In genomic region chrX:53281321-53281822, GRCh38 we compare ENCODE assay signal across 8 cellular contexts. TPM values are rescaled to one million over a fixed set of nuclear protein-coding genes. Genes with fewer than 3 reads are reported as not detected.
DNase-seq lines count a peak whose midpoint lies in the region; FAIRE-seq and TF ChIP-seq lines count a peak whose summit lies in the region.

IQSEC2 (minus strand) TSS chrX:53281584.

- H3K79me1 ChIP-seq in mesendoderm (ENCODE audit: low read length) = no peaks in the 10 kb centered on the region

- H3K79me2 ChIP-seq in mesendoderm (ENCODE audit: control insufficient read depth, insufficient read depth, low read length) = no peaks in the 10 kb centered on the region

- H4K8ac ChIP-seq in mesendoderm (ENCODE audit: low read depth, low read length) = no peak within 1 kb of the TSS

- H3K4me2 ChIP-seq in mesendoderm (ENCODE audit: low read length) = no peak within 1 kb of the TSS

- in situ Hi-C loops in endometrial microvascular endothelial cells (cut with HindIII; ENCODE audit: inconsistent ontology term, low pct_unique_long_range_greater_than_20kb, low sequenced_read_pairs) = no loop called here

- H3K9ac ChIP-seq in mesendoderm (ENCODE audit: low read length) = peak within 1 kb of the TSS; percentile 48

- TF ChIP-seq POLR2A in H54 (IDR thresholded peaks at IDR 0.05; ENCODE audit: low read depth, low read length) = no peak

- H3K36me3 ChIP-seq in mesendoderm (ENCODE audit: control insufficient read depth, insufficient read depth, low read length) = no peaks in the 10 kb centered on the region

- no peak within 1 kb of the TSS for H3K4me3 ChIP-seq in mesendoderm (ENCODE audit: low read length)

- no peak within 1 kb of the TSS for H2AK5ac ChIP-seq in mesendoderm (ENCODE audit: low read length)

- peak within 1 kb of the TSS; percentile 80 for H3K56ac ChIP-seq in mesendoderm (ENCODE audit: low read length)

- peak; percentile 19 for DNase-seq in H54 (ENCODE audit: insufficient read length, low spot score)
- DNase-seq in RKO (ENCODE audit: low spot score) = peak; percentile 82
- DNase-seq in mesendoderm = peak; percentile 80
- peak; percentile 92 for DNase-seq in ureter (ENCODE audit: low spot score)
- DNase-seq in NK-92 treated with Interleukin-12 subunit alpha and Interleukin-12 subunit beta, amount 100 ng/mL, for 24 hours (lab: John Stamatoyannopoulos, UW) = no peak
- DNase-seq in NAMALWA (ENCODE audit: low spot score) = no peak
- DNase-seq in GM19240 (ENCODE audit: insufficient read length, low spot score) = no peak

- no peak within 1 kb of the TSS for H2BK120ac ChIP-seq in mesendoderm (ENCODE audit: low read depth, low read length)

- no peak within 1 kb of the TSS for H3K23ac ChIP-seq in mesendoderm (ENCODE audit: low read length)

- H3K27ac ChIP-seq in mesendoderm (ENCODE audit: low read depth, low read length) = peak within 1 kb of the TSS; percentile 33

- no peak within 1 kb of the TSS for H4K5ac ChIP-seq in mesendoderm (ENCODE audit: low read length)

- no peak within 1 kb of the TSS for H2BK15ac ChIP-seq in mesendoderm (replicated peaks; ENCODE audit: low read depth)

- WGBS in mesendoderm (ENCODE audit: extremely low coverage, insufficient coverage, low lambda C conversion rate) = no CpG with 5 or more reads among the region's 9 CpGs

- H3K18ac ChIP-seq in mesendoderm (ENCODE audit: low read length) = peak within 1 kb of the TSS; percentile 88

- no peak within 1 kb of the TSS for H2BK5ac ChIP-seq in mesendoderm (ENCODE audit: low read length)

- FAIRE-seq in H54 (lab: Jason Lieb, UNC) = no peak

- H3K27me3 ChIP-seq in mesendoderm (ENCODE audit: insufficient read depth, low read length, poor library complexity) = no peaks in the 10 kb centered on the region

- peak within 1 kb of the TSS; percentile 93 for H3K4ac ChIP-seq in mesendoderm (ENCODE audit: low read depth, low read length)

- no peaks in the 10 kb centered on the region for H3K4me1 ChIP-seq in mesendoderm (ENCODE audit: control insufficient read depth, low read depth, low read length)

RNA-seq across cellular contexts. Expression of gene IQSEC2, which starts in this region (rescaled TPM):
- total RNA-seq in endometrial microvascular endothelial cells (ENCODE audit: inconsistent ontology term) (13.5 TPM), ureter (31.7 TPM)
- polyA plus RNA-seq in mesendoderm (2013, experiment 1 of 2) = 18.7 TPM
- 19.1 TPM for polyA plus RNA-seq in mesendoderm (2013, experiment 2 of 2)

Comparison
In these comparisons a context has a peak if more than half of its experiments do, and no peak if none do; other contexts are left out.
1. DNase-seq: peak in H54 (single experiment), RKO (single experiment), mesendoderm (single experiment) and ureter (single experiment); none in NK-92 treated with Interleukin-12 subunit alpha and Interleukin-12 subunit beta, amount 100 ng/mL, for 24 hours (single experiment), NAMALWA (single experiment) and GM19240 (single experiment).